Comparison of ENCODE assay signal across 24 cellular contexts in the genomic region with DNA sequence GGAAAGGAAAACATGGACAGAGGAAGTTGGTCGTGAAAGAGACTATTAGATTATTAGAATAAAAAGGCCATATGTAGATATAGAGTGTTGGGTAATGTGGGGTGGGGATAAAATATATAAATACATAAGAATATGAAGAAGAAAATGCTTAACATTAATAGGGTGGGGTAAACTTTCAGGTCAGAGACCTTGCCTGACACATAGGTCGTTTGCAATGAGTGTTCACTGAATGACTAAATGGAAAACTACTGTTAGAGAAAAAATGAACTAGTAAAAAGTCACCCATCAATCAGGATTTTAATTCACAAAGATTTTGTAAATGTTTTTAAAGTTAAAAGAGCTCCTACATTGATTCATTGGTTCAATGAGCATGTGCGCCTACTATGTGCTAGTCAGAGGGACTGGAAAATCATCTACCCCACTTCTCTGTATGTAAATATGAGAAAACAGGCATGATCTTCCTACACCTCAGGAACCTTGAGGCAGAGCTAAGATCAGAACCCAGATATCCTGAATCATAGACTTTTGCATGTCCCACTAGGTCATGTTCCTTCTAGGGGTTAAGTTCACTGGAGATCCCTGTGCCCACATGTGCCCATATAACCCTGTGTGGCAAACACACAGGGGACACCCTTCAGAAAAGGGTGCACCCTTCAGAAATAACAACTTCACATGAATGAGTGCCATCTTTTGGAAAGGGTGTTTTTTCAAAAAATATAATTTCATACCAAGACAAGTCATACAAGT.
"Had no signal": no experiment of that assay in that cellular context is flagged by ENCODE, and none has a peak within 500 bp of the region (broad histone marks: within the 10 kb centered on the region; RNA-seq: fewer than 3 reads in every experiment).

No MANE protein-coding gene starts in this region.

- H3K27ac ChIP-seq: dorsolateral prefrontal cortex, epithelial cell of prostate, gastrocnemius medialis, left lung, neutrophil, sigmoid colon, SK-N-MC, tibial artery had no signal

- H3K27me3 ChIP-seq: gastrocnemius medialis, left lung, neutrophil, sigmoid colon, tibial artery had no signal

- ATAC-seq: activated T-cell treated with anti-CD3 and anti-CD28 coated beads, Interleukin-2, amount 50 U/mL, for 4 hours; gastrocnemius medialis; left lung; naive thymus-derived CD4-positive, alpha-beta T cell; stimulated activated memory B cell treated with anti-CD40 and anti-IgM and Interleukin-4, amounts not matched to agents 10 μg/mL and 1 μg/mL and 100 μg/mL, for 72 hours; WTC11 had no signal

- H3K9me3 Mint-ChIP-seq: activated CD4-positive, alpha-beta memory T cell treated with anti-CD3 and anti-CD28 coated beads, Interleukin-2, amount 10 ng/mL, durations not matched to agents 7 days and 5 days; activated naive CD4-positive, alpha-beta T cell treated with anti-CD3 and anti-CD28 coated beads, Interleukin-2, amount 50 U/mL, for 24 hours; activated T-cell treated with anti-CD3 and anti-CD28 coated beads, Interleukin-2, amount 50 U/mL, for 4 hours; endodermal cell; memory B cell; stimulated activated memory B cell treated with anti-CD40 and anti-IgM and Interleukin-4, amounts not matched to agents 10 μg/mL and 1 μg/mL and 100 μg/mL, for 72 hours; T-helper 2 cell treated with Interferon-gamma antibody and Interleukin-4, amounts not matched to agents 5 μg/mL and 100 μg/mL, for 36 hours; WTC11 had no signal

- H3K36me3 ChIP-seq: gastrocnemius medialis, left lung, neutrophil, sigmoid colon, tibial artery had no signal

- H3K4me3 ChIP-seq: dorsolateral prefrontal cortex, gastrocnemius medialis, left lung, sigmoid colon, SK-N-MC, tibial artery had no signal

- H3K36me3 Mint-ChIP-seq: activated naive CD4-positive, alpha-beta T cell treated with anti-CD3 and anti-CD28 coated beads, Interleukin-2, amount 50 U/mL, for 24 hours; memory B cell; stimulated activated memory B cell treated with anti-CD40 and anti-IgM and Interleukin-4, amounts not matched to agents 10 μg/mL and 1 μg/mL and 100 μg/mL, for 72 hours; WTC11 had no signal

- H3K4me3 Mint-ChIP-seq: activated CD4-positive, alpha-beta memory T cell treated with anti-CD3 and anti-CD28 coated beads, Interleukin-2, amount 10 ng/mL, durations not matched to agents 7 days and 5 days; activated naive CD4-positive, alpha-beta T cell treated with anti-CD3 and anti-CD28 coated beads, Interleukin-2, amount 50 U/mL, for 24 hours; activated T-cell treated with anti-CD3 and anti-CD28 coated beads, Interleukin-2, amount 50 U/mL, for 4 hours; endodermal cell; memory B cell; naive thymus-derived CD4-positive, alpha-beta T cell; stimulated activated memory B cell treated with anti-CD40 and anti-IgM and Interleukin-4, amounts not matched to agents 10 μg/mL and 1 μg/mL and 100 μg/mL, for 72 hours; T-helper 2 cell treated with Interferon-gamma antibody and Interleukin-4, amounts not matched to agents 5 μg/mL and 100 μg/mL, for 36 hours; WTC11 had no signal

- H3K4me1 ChIP-seq: gastrocnemius medialis, left lung, sigmoid colon, tibial artery had no signal

- H3K9me3 ChIP-seq: gastrocnemius medialis, left lung, neutrophil, sigmoid colon, tibial artery had no signal

- H3K27me3 Mint-ChIP-seq: activated CD4-positive, alpha-beta memory T cell treated with anti-CD3 and anti-CD28 coated beads, Interleukin-2, amount 10 ng/mL, durations not matched to agents 7 days and 5 days; activated naive CD4-positive, alpha-beta T cell treated with anti-CD3 and anti-CD28 coated beads, Interleukin-2, amount 50 U/mL, for 24 hours had no signal

- H3K4me1 Mint-ChIP-seq: activated CD4-positive, alpha-beta memory T cell treated with anti-CD3 and anti-CD28 coated beads, Interleukin-2, amount 10 ng/mL, durations not matched to agents 7 days and 5 days; endodermal cell had no signal

- H3K27ac Mint-ChIP-seq: activated CD4-positive, alpha-beta memory T cell treated with anti-CD3 and anti-CD28 coated beads, Interleukin-2, amount 10 ng/mL, durations not matched to agents 7 days and 5 days; activated naive CD4-positive, alpha-beta T cell treated with anti-CD3 and anti-CD28 coated beads, Interleukin-2, amount 50 U/mL, for 24 hours; endodermal cell; memory B cell; stimulated activated memory B cell treated with anti-CD40 and anti-IgM and Interleukin-4, amounts not matched to agents 10 μg/mL and 1 μg/mL and 100 μg/mL, for 72 hours; T-helper 2 cell treated with Interferon-gamma antibody and Interleukin-4, amounts not matched to agents 5 μg/mL and 100 μg/mL, for 36 hours; WTC11 had no signal

- DNase-seq: activated CD4-positive, alpha-beta memory T cell treated with anti-CD3 and anti-CD28 coated beads, Interleukin-2, amount 10 ng/mL, durations not matched to agents 7 days and 5 days; activated CD4-positive, alpha-beta T cell treated with anti-CD3 and anti-CD28 coated beads for 4 hours; activated effector memory CD4-positive, alpha-beta T cell treated with anti-CD3 and anti-CD28 coated beads, Interleukin-2, amount 50 U/mL, for 16 hours; activated T-cell treated with anti-CD3 and anti-CD28 coated beads, Interleukin-2, amount 50 U/mL, for 4 hours; amniotic stem cell; caudate nucleus; dorsolateral prefrontal cortex; endodermal cell; gastrocnemius medialis; head of caudate nucleus; naive thymus-derived CD4-positive, alpha-beta T cell; stimulated activated CD4-positive, alpha-beta T cell treated with anti-CD3 and anti-CD28 coated beads, Interleukin-4, amount 100 ng/mL, for 24 hours; substantia nigra; tibial artery had no signal
